ENCODE assay signal across 30 cellular contexts in the genomic region with DNA sequence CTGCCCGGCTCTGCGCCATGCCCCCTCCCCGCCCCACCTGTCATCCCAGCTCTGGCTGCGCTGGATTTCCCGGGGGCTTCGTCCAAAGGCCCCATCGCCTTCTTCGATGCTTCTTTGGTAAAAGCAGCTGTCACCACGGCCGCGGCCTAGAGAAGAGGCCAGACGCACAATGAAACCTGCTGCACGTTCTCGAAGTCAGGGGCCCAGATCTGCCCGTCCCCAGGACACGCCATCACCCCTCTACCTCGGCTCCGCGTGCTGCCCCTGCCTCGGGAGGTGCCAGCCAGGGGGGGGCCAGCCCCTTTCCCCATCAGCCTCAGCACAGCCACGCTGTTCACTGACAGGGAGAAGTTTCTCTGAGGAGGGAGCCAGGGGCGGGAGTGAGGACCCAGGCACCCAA. TPM values are rescaled to one million over a fixed set of nuclear protein-coding genes. Genes with fewer than 3 reads are reported as not detected.
"Had no signal": no experiment of that assay in that cellular context is flagged by ENCODE, and none has a peak within 500 bp of the region (broad histone marks: within the 10 kb centered on the region; RNA-seq: fewer than 3 reads in every experiment).

No MANE protein-coding gene starts in this region.

- H3K4me2 ChIP-seq: SK-N-SH had no signal

- H3K4me3 ChIP-seq: ascending aorta, body of pancreas, MG63, SJCRH30 had no signal

- H3K4me1 ChIP-seq: SJCRH30 had no signal

- H3K27me3 ChIP-seq: ascending aorta, body of pancreas, MG63, SJCRH30 had no signal

- H3K27ac ChIP-seq: ascending aorta, body of pancreas, SJCRH30 had no signal

- DNase-seq: activated CD4-positive, alpha-beta memory T cell treated with anti-CD3 and anti-CD28 coated beads for 36 hours; activated CD4-positive, alpha-beta T cell treated with anti-CD3 and anti-CD28 coated beads, Interleukin-2, amount 10 ng/mL, durations not matched to agents 7 days and 5 days; activated CD4-positive, CD25-positive, alpha-beta regulatory T cell; activated effector memory CD4-positive, alpha-beta T cell treated with anti-CD3 and anti-CD28 coated beads, Interleukin-2, amount 50 U/mL, for 16 hours; activated naive CD4-positive, alpha-beta T cell treated with Interleukin-2 at 50 U/mL for 16 hours; activated naive CD8-positive, alpha-beta T cell treated with anti-CD3 and anti-CD28 coated beads, Interleukin-2, amount 50 U/mL, for 24 hours; activated T-cell treated with anti-CD3 and anti-CD28 coated beads, Interleukin-2, amount 50 U/mL, for 4 hours; amniotic stem cell; body of pancreas; MG63; MV-4-11; NCI-H1092 treated with DMSO at 0.1 percent for 48 hours; NCI-H1417 treated with DMSO at 0.1 percent for 48 hours; NCI-H1694; NCI-H2029; NCI-H2107; NCI-H2171 treated with DMSO at 0.1 percent for 48 hours; NCI-H345; NCI-H510A; NCI-H526 treated with DMSO at 0.1 percent for 48 hours; NCI-H82; Right ventricle myocardium superior; SJCRH30; SK-N-SH; T-helper 1 cell had no signal

- H3K9me3 ChIP-seq: ascending aorta, body of pancreas, MG63, SJCRH30, SK-N-SH had no signal

- H3K9ac ChIP-seq: SK-N-SH had no signal

- ATAC-seq: activated naive CD4-positive, alpha-beta T cell treated with anti-CD3 and anti-CD28 coated beads, Interleukin-2, amount 50 U/mL, for 72 hours; activated naive CD8-positive, alpha-beta T cell treated with anti-CD3 and anti-CD28 coated beads, Interleukin-2, amount 50 U/mL, for 24 hours; activated T-cell treated with anti-CD3 and anti-CD28 coated beads, Interleukin-2, amount 50 U/mL, for 4 hours; body of pancreas had no signal

RNA-seq across cellular contexts. Expression of a gene that starts 31.0 kb away (rescaled TPM):
- total RNA-seq: activated CD4-positive, alpha-beta memory T cell treated with anti-CD3 and anti-CD28 coated beads for 36 hours; activated CD4-positive, alpha-beta T cell treated with anti-CD3 and anti-CD28 coated beads, Interleukin-2, amount 10 ng/mL, durations not matched to agents 7 days and 5 days; activated naive CD4-positive, alpha-beta T cell treated with anti-CD3 and anti-CD28 coated beads, Interleukin-2, amount 50 U/mL, for 72 hours; activated T-cell treated with anti-CD3 and anti-CD28 coated beads, Interleukin-2, amount 50 U/mL, for 4 hours; ascending aorta; OCI-LY7; Right ventricle myocardium superior; RPMI7951; SJCRH30; T-helper 2 cell treated with Interferon-gamma antibody and Interleukin-4, amounts not matched to agents 100 ng/mL and 5 ng/mL, for 36 hours had no signal

RNA-seq across cellular contexts. Expression of a gene that starts 33.0 kb away (rescaled TPM):
- total RNA-seq: activated CD4-positive, alpha-beta memory T cell treated with anti-CD3 and anti-CD28 coated beads for 36 hours; activated CD4-positive, alpha-beta T cell treated with anti-CD3 and anti-CD28 coated beads, Interleukin-2, amount 10 ng/mL, durations not matched to agents 7 days and 5 days; activated naive CD4-positive, alpha-beta T cell treated with anti-CD3 and anti-CD28 coated beads, Interleukin-2, amount 50 U/mL, for 72 hours; activated T-cell treated with anti-CD3 and anti-CD28 coated beads, Interleukin-2, amount 50 U/mL, for 4 hours; ascending aorta; Right ventricle myocardium superior; RPMI7951; SJCRH30; T-helper 2 cell treated with Interferon-gamma antibody and Interleukin-4, amounts not matched to agents 100 ng/mL and 5 ng/mL, for 36 hours had no signal
- polyA plus RNA-seq: SK-N-SH had no signal
